Comparison of ENCODE assay signal across 16 cellular contexts in genomic region chr2:36463365-36463764, GRCh38.
DNase-seq lines count a peak whose midpoint lies in the region; ATAC-seq and TF ChIP-seq lines count a peak whose summit lies in the region.
"Had no signal": no experiment of that assay in that cellular context is flagged by ENCODE, and none has a peak within 500 bp of the region (broad histone marks: within the 10 kb centered on the region; RNA-seq: fewer than 3 reads in every experiment).

No MANE protein-coding gene starts in this region.

- peaks cover 37% of the 10 kb centered on the region for H3K36me3 ChIP-seq in BLaER1
- H3K36me3 ChIP-seq in HUES64 (ENCODE audit: insufficient read depth, low read length): peaks cover 45% of the 10 kb centered on the region
- peaks cover 0 to 65% of the 10 kb centered on the region in 2 donors for H3K36me3 ChIP-seq in psoas muscle (ENCODE audit: insufficient read depth in 1 of 2, low read depth in 1 of 2)

- DNase-seq in chondrocyte (ENCODE audit: low spot score) (no peak), psoas muscle (no peak), GM19238 (ENCODE audit: insufficient read length, low spot score) (no peak)
- no peak for DNase-seq in stimulated activated naive CD8-positive, alpha-beta T cell treated with anti-CD3 and anti-CD28 coated beads, Interleukin-15, amount 100 ng/mL, for 72 hours
- no peak for DNase-seq in stimulated activated CD4-positive, alpha-beta T cell treated with anti-CD3 and anti-CD28 coated beads, Interleukin-2, amount 100 ng/mL, for 48 hours
- DNase-seq: AML-193; CD8-positive, alpha-beta memory T cell; KBM-7; NCI-H1048; NCI-H446; PC-9 had no signal

- no peak for TF ChIP-seq CTCF in chondrocyte (IDR thresholded peaks at IDR 0.05)
- no peak for TF ChIP-seq CTCF in psoas muscle (IDR thresholded peaks at IDR 0.05)

- H3K9me3 Mint-ChIP-seq in chondrocyte (ENCODE audit: low read depth): no peaks in the 10 kb centered on the region
- no peaks in the 10 kb centered on the region for H3K9me3 Mint-ChIP-seq in stimulated activated naive CD8-positive, alpha-beta T cell treated with anti-CD3 and anti-CD28 coated beads, Interleukin-15, amount 100 ng/mL, for 72 hours
- H3K9me3 Mint-ChIP-seq: CD8-positive, alpha-beta memory T cell had no signal

- H3K27ac ChIP-seq in BLaER1 (no peak overlapping the region), HUES64 (ENCODE audit: low read depth, low read length) (peak overlapping the region; percentile 28; the same call in 1 of the 2 replicates), psoas muscle (peak overlapping the region; percentile 2)
- H3K27ac ChIP-seq: HL-60, PC-9, SK-N-MC had no signal

- H3K9ac ChIP-seq in BLaER1 (no peak overlapping the region), HUES64 (ENCODE audit: low read depth, low read length) (no peak overlapping the region)

- H3K9me3 ChIP-seq in BLaER1 (no peaks in the 10 kb centered on the region), HUES64 (ENCODE audit: insufficient read depth, low read depth, low read length) (no peaks in the 10 kb centered on the region), psoas muscle (no peaks in the 10 kb centered on the region)

- H3K36me3 Mint-ChIP-seq in chondrocyte (ENCODE audit: low read depth): peaks cover 22% of the 10 kb centered on the region

- no peaks in the 10 kb centered on the region for H3K27me3 Mint-ChIP-seq in chondrocyte (ENCODE audit: low read depth)
- no peaks in the 10 kb centered on the region for H3K27me3 Mint-ChIP-seq in stimulated activated naive CD8-positive, alpha-beta T cell treated with anti-CD3 and anti-CD28 coated beads, Interleukin-15, amount 100 ng/mL, for 72 hours
- H3K27me3 Mint-ChIP-seq: CD8-positive, alpha-beta memory T cell had no signal

- H4K20me1 ChIP-seq in BLaER1: no peaks in the 10 kb centered on the region

- H3K4me1 ChIP-seq in BLaER1: peaks cover 43% of the 10 kb centered on the region
- H3K4me1 ChIP-seq in HUES64 (ENCODE audit: insufficient read depth, low read length): peaks cover 59% of the 10 kb centered on the region
- H3K4me1 ChIP-seq in psoas muscle: peaks cover 48% of the 10 kb centered on the region

- intact Hi-C loops in psoas muscle (cut with DNase I): no loop called here

- H3K4me2 ChIP-seq in BLaER1: peak overlapping the region; percentile 58
- H3K4me2 ChIP-seq: PC-9 had no signal

- 62% methylated on average over 7 of the region's 7 CpGs for WGBS in HUES64
- 55 to 71% (median 67%) methylated on average over 7 of the region's 7 CpGs for WGBS in psoas muscle, 3 donors

- H3K27me3 ChIP-seq in BLaER1: no peaks in the 10 kb centered on the region
- H3K27me3 ChIP-seq in HUES64 (ENCODE audit: insufficient read depth, low read length): no peaks in the 10 kb centered on the region
- H3K27me3 ChIP-seq in psoas muscle (ENCODE audit: insufficient read depth in 3 of 3, low read length in 2 of 3): no peaks in the 10 kb centered on the region

- peaks cover 8% of the 10 kb centered on the region for H3K4me1 Mint-ChIP-seq in chondrocyte (ENCODE audit: low read depth)
- H3K4me1 Mint-ChIP-seq in stimulated activated naive CD8-positive, alpha-beta T cell treated with anti-CD3 and anti-CD28 coated beads, Interleukin-15, amount 100 ng/mL, for 72 hours: no peaks in the 10 kb centered on the region

- peak overlapping the region; percentile 60 for H3K27ac Mint-ChIP-seq in chondrocyte (ENCODE audit: unreplicated experiment)
- H3K27ac Mint-ChIP-seq in stimulated activated naive CD8-positive, alpha-beta T cell treated with anti-CD3 and anti-CD28 coated beads, Interleukin-15, amount 100 ng/mL, for 72 hours: no peak overlapping the region

- ATAC-seq in psoas muscle: no peak
- ATAC-seq in stimulated activated naive CD8-positive, alpha-beta T cell treated with anti-CD3 and anti-CD28 coated beads, Interleukin-15, amount 100 ng/mL, for 72 hours: no peak
- ATAC-seq: Right ventricle myocardium inferior had no signal

- H3K4me3 Mint-ChIP-seq in chondrocyte (ENCODE audit: unreplicated experiment): no peak overlapping the region
- H3K4me3 Mint-ChIP-seq in stimulated activated naive CD8-positive, alpha-beta T cell treated with anti-CD3 and anti-CD28 coated beads, Interleukin-15, amount 100 ng/mL, for 72 hours: no peak overlapping the region

- H3K4me3 ChIP-seq in BLaER1 (no peak overlapping the region), HUES64 (ENCODE audit: low read length) (no peak overlapping the region), psoas muscle (no peak overlapping the region)
- H3K4me3 ChIP-seq: PC-9, SK-N-MC had no signal
